19 cellular contexts compared by ENCODE assay signal in genomic region chr1:230077011-230077410, GRCh38. TPM values are rescaled to one million over a fixed set of nuclear protein-coding genes. Genes with fewer than 3 reads are reported as not detected.
DNase-seq lines count a peak whose midpoint lies in the region; ATAC-seq and TF ChIP-seq lines count a peak whose summit lies in the region.
"Had no signal": no experiment of that assay in that cellular context is flagged by ENCODE, and none has a peak within 500 bp of the region (broad histone marks: within the 10 kb centered on the region; RNA-seq: fewer than 3 reads in every experiment).

No MANE protein-coding gene starts in this region.

- peak; percentile 43 for ATAC-seq in stimulated activated naive CD8-positive, alpha-beta T cell treated with anti-CD3 and anti-CD28 coated beads, Interleukin-15, amount 100 ng/mL, for 72 hours
- ATAC-seq: activated CD8-positive, alpha-beta memory T cell treated with anti-CD3 and anti-CD28 coated beads, Interleukin-2, amount 10 ng/mL, durations not matched to agents 7 days and 5 days; left lobe of liver; T-cell had no signal

- H2AFZ ChIP-seq in Loucy (ENCODE audit: low read length), result no peak overlapping the region
- H2AFZ ChIP-seq: neural progenitor cell had no signal

- H3K9ac ChIP-seq in Loucy (ENCODE audit: low read depth, low read length, poor library complexity, severe bottlenecking), result no peak overlapping the region
- no peak overlapping the region for H3K9ac ChIP-seq in endodermal cell (ENCODE audit: extremely low read depth, low read length, poor library complexity, severe bottlenecking)
- H3K9ac ChIP-seq: neural progenitor cell had no signal

- H3K4me1 ChIP-seq in Loucy (ENCODE audit: insufficient read depth, low read length, poor library complexity, severe bottlenecking) (peaks cover 46% of the 10 kb centered on the region), endodermal cell (ENCODE audit: control insufficient read depth, insufficient read depth, low read length) (no peaks in the 10 kb centered on the region)
- H3K4me1 ChIP-seq: prostate gland had no signal

- H3K36me3 ChIP-seq in Loucy (ENCODE audit: insufficient read depth, low read length) (peaks cover 53% of the 10 kb centered on the region; the same call in 1 of the 2 replicates), endodermal cell (ENCODE audit: control insufficient read depth, insufficient read depth, low read length) (no peaks in the 10 kb centered on the region)
- H3K36me3 ChIP-seq: neural progenitor cell, prostate gland, thoracic aorta had no signal

- no peaks in the 10 kb centered on the region for H3K9me3 Mint-ChIP-seq in activated naive CD4-positive, alpha-beta T cell treated with anti-CD3 and anti-CD28 coated beads, Interleukin-2, amount 50 U/mL, for 24 hours
- H3K9me3 Mint-ChIP-seq in endodermal cell, result no peaks in the 10 kb centered on the region
- H3K9me3 Mint-ChIP-seq in stimulated activated naive CD8-positive, alpha-beta T cell treated with anti-CD3 and anti-CD28 coated beads, Interleukin-15, amount 100 ng/mL, for 72 hours, result peaks cover 2 to 3% of the 10 kb centered on the region in 2 donors
- H3K9me3 Mint-ChIP-seq: T-cell had no signal

- H3K9me2 ChIP-seq in Loucy (replicated peaks; ENCODE audit: low read depth, low read length), result no peaks in the 10 kb centered on the region

- H3K4me3 ChIP-seq in Loucy (ENCODE audit: low read length, poor library complexity, severe bottlenecking) (peak overlapping the region; percentile 6), endodermal cell (ENCODE audit: low read length) (no peak overlapping the region)
- H3K4me3 ChIP-seq: neural progenitor cell, prostate gland, thoracic aorta had no signal

- H3K4me1 Mint-ChIP-seq in activated naive CD4-positive, alpha-beta T cell treated with anti-CD3 and anti-CD28 coated beads, Interleukin-2, amount 50 U/mL, for 24 hours, result peaks cover 55% of the 10 kb centered on the region
- H3K4me1 Mint-ChIP-seq in endodermal cell, result peaks cover 2% of the 10 kb centered on the region
- H3K4me1 Mint-ChIP-seq in stimulated activated naive CD8-positive, alpha-beta T cell treated with anti-CD3 and anti-CD28 coated beads, Interleukin-15, amount 100 ng/mL, for 72 hours, result peaks cover 65% of the 10 kb centered on the region

- 87 to 96% methylated on average over 3 of the region's 3 CpGs for whole genome bisulfite sequencing in endodermal cell (ENCODE audit: insufficient coverage in 1 of 2, insufficient read length in 1 of 2), 2 experiments

- H3F3A ChIP-seq in Loucy (ENCODE audit: low read depth), result no peaks in the 10 kb centered on the region

- TF ChIP-seq CTCF in Loucy (conservative IDR thresholded peaks at IDR 0.05; ENCODE audit: low read length) (no peak), endodermal cell (conservative IDR thresholded peaks at IDR 0.05) (no peak)

- peak overlapping the region; percentile 92 for H3K4me2 ChIP-seq in Loucy (ENCODE audit: low read depth, low read length, poor library complexity, severe bottlenecking)
- H3K4me2 ChIP-seq: neural progenitor cell had no signal

- H3K4me3 Mint-ChIP-seq in activated naive CD4-positive, alpha-beta T cell treated with anti-CD3 and anti-CD28 coated beads, Interleukin-2, amount 50 U/mL, for 24 hours, result no peak overlapping the region
- no peak overlapping the region for H3K4me3 Mint-ChIP-seq in endodermal cell
- peak overlapping the region in 1 of 2 donors; percentile 16 for H3K4me3 Mint-ChIP-seq in stimulated activated naive CD8-positive, alpha-beta T cell treated with anti-CD3 and anti-CD28 coated beads, Interleukin-15, amount 100 ng/mL, for 72 hours
- H3K4me3 Mint-ChIP-seq: activated CD8-positive, alpha-beta memory T cell treated with anti-CD3 and anti-CD28 coated beads, Interleukin-2, amount 10 ng/mL, durations not matched to agents 7 days and 5 days; brain; neural progenitor cell; T-cell had no signal

- H3K79me2 ChIP-seq in Loucy (ENCODE audit: insufficient read depth, low read length), result peaks cover 100% of the 10 kb centered on the region

- H3K36me3 Mint-ChIP-seq in activated naive CD4-positive, alpha-beta T cell treated with anti-CD3 and anti-CD28 coated beads, Interleukin-2, amount 50 U/mL, for 24 hours, result peaks cover 12% of the 10 kb centered on the region
- peaks cover 3% of the 10 kb centered on the region for H3K36me3 Mint-ChIP-seq in endodermal cell (ENCODE audit: low read depth)

- H4K20me1 ChIP-seq in Loucy (ENCODE audit: insufficient read depth, low read length, poor library complexity, severe bottlenecking), result peaks cover 98% of the 10 kb centered on the region

- H3K27me3 Mint-ChIP-seq in activated naive CD4-positive, alpha-beta T cell treated with anti-CD3 and anti-CD28 coated beads, Interleukin-2, amount 50 U/mL, for 24 hours, result no peaks in the 10 kb centered on the region
- H3K27me3 Mint-ChIP-seq in endodermal cell (ENCODE audit: insufficient read depth), result no peaks in the 10 kb centered on the region
- no peaks in the 10 kb centered on the region for H3K27me3 Mint-ChIP-seq in stimulated activated naive CD8-positive, alpha-beta T cell treated with anti-CD3 and anti-CD28 coated beads, Interleukin-15, amount 100 ng/mL, for 72 hours
- H3K27me3 Mint-ChIP-seq: activated CD8-positive, alpha-beta memory T cell treated with anti-CD3 and anti-CD28 coated beads, Interleukin-2, amount 10 ng/mL, durations not matched to agents 7 days and 5 days; T-cell had no signal

- H3K27ac Mint-ChIP-seq in activated naive CD4-positive, alpha-beta T cell treated with anti-CD3 and anti-CD28 coated beads, Interleukin-2, amount 50 U/mL, for 24 hours, result peak overlapping the region; percentile 88
- H3K27ac Mint-ChIP-seq in endodermal cell, result peak overlapping the region; percentile 26
- H3K27ac Mint-ChIP-seq in stimulated activated naive CD8-positive, alpha-beta T cell treated with anti-CD3 and anti-CD28 coated beads, Interleukin-15, amount 100 ng/mL, for 72 hours, result peak overlapping the region; percentile 30 to 59
- H3K27ac Mint-ChIP-seq: activated CD8-positive, alpha-beta memory T cell treated with anti-CD3 and anti-CD28 coated beads, Interleukin-2, amount 10 ng/mL, durations not matched to agents 7 days and 5 days; neural progenitor cell had no signal

- no peak for DNase-seq in activated naive CD4-positive, alpha-beta T cell treated with Interleukin-2 at 50 U/mL for 16 hours
- DNase-seq in endodermal cell (no peak), NCI-H82 (lab: John Stamatoyannopoulos, UW) (no peak), NCI-H2107 treated with DMSO at 0.1 percent for 48 hours (lab: John Stamatoyannopoulos, UW; ENCODE audit: unreplicated experiment) (no peak)
- DNase-seq in stimulated activated naive CD8-positive, alpha-beta T cell treated with anti-CD3 and anti-CD28 coated beads, Interleukin-15, amount 100 ng/mL, for 72 hours, result no peak
- DNase-seq: activated CD8-positive, alpha-beta memory T cell treated with anti-CD3 and anti-CD28 coated beads, Interleukin-2, amount 10 ng/mL, durations not matched to agents 7 days and 5 days; activated naive CD4-positive, alpha-beta T cell; GOT3; NCI-H510A; small intestine; stimulated activated CD8-positive, alpha-beta memory T cell treated with anti-CD3 and anti-CD28 coated beads, Interleukin-4, amount 100 ng/mL, for 48 hours; T-cell had no signal

- no peaks in the 10 kb centered on the region for H3K9me3 ChIP-seq in Loucy (ENCODE audit: insufficient read depth, low read depth, low read length)
- no peaks in the 10 kb centered on the region for H3K9me3 ChIP-seq in endodermal cell (ENCODE audit: control insufficient read depth, low read length)
- H3K9me3 ChIP-seq: prostate gland, thoracic aorta had no signal

- H3K27me3 ChIP-seq in Loucy (ENCODE audit: insufficient read depth, low read length, poor library complexity, severe bottlenecking) (no peaks in the 10 kb centered on the region), endodermal cell (ENCODE audit: control insufficient read depth, insufficient read depth, low read length, poor library complexity, severe bottlenecking) (no peaks in the 10 kb centered on the region)
- H3K27me3 ChIP-seq: neural progenitor cell had no signal

- no peak overlapping the region for H3K27ac ChIP-seq in endodermal cell (ENCODE audit: low read depth, low read length)
- H3K27ac ChIP-seq: neural progenitor cell, prostate gland had no signal

RNA-seq across cellular contexts. Expression of gene GALNT2, which starts 10.0 kb away (rescaled TPM):
- 10 to 100 TPM; 41.6 to 63.5 TPM for total RNA-seq in endodermal cell
- polyA plus RNA-seq in endodermal cell (2013, experiment 1 of 2), result 85.8 TPM
- polyA plus RNA-seq in endodermal cell (2013, experiment 2 of 2), result 77.5 TPM

Comparison
In these comparisons a context has a peak if more than half of its experiments do, and no peak if none do; other contexts are left out.
1. H3K27ac Mint-ChIP-seq: peak in every context shown above with its lines; median percentile 88 in activated naive CD4-positive, alpha-beta T cell treated with anti-CD3 and anti-CD28 coated beads, Interleukin-2, amount 50 U/mL, for 24 hours; 44 in stimulated activated naive CD8-positive, alpha-beta T cell treated with anti-CD3 and anti-CD28 coated beads, Interleukin-15, amount 100 ng/mL, for 72 hours; 26 in endodermal cell.